In genomic region chr7:102432476-102433318, GRCh38 we compare ENCODE assay signal across 8 cellular contexts.
DNase-seq lines count a peak whose midpoint lies in the region; ATAC-seq lines count a peak whose summit lies in the region.

No MANE protein-coding gene starts in this region.

- H3K9me3 ChIP-seq in BLaER1 = no peaks in the 10 kb centered on the region
- H3K9me3 ChIP-seq in iPS-18c (ENCODE audit: control insufficient read depth, insufficient read depth, low read length) = no peaks in the 10 kb centered on the region

- peaks cover 65% of the 10 kb centered on the region for H3K4me1 Mint-ChIP-seq in activated naive CD8-positive, alpha-beta T cell treated with anti-CD3 and anti-CD28 coated beads, Interleukin-2, amount 50 U/mL, for 24 hours
- peaks cover 41% of the 10 kb centered on the region for H3K4me1 Mint-ChIP-seq in stimulated activated effector memory CD8-positive, alpha-beta T cell treated with anti-CD3 and anti-CD28 coated beads, Interleukin-12 subunit alpha, Interleukin-12 subunit beta, amount 100 ng/mL, for 72 hours

- peak overlapping the region; percentile 71 for H3K4me3 Mint-ChIP-seq in activated naive CD8-positive, alpha-beta T cell treated with anti-CD3 and anti-CD28 coated beads, Interleukin-2, amount 50 U/mL, for 24 hours
- H3K4me3 Mint-ChIP-seq in stimulated activated effector memory CD8-positive, alpha-beta T cell treated with anti-CD3 and anti-CD28 coated beads, Interleukin-12 subunit alpha, Interleukin-12 subunit beta, amount 100 ng/mL, for 72 hours = peak overlapping the region; percentile 59

- H3K9me3 Mint-ChIP-seq in activated naive CD8-positive, alpha-beta T cell treated with anti-CD3 and anti-CD28 coated beads, Interleukin-2, amount 50 U/mL, for 24 hours = no peaks in the 10 kb centered on the region
- H3K9me3 Mint-ChIP-seq in stimulated activated effector memory CD8-positive, alpha-beta T cell treated with anti-CD3 and anti-CD28 coated beads, Interleukin-12 subunit alpha, Interleukin-12 subunit beta, amount 100 ng/mL, for 72 hours = no peaks in the 10 kb centered on the region

- no peaks in the 10 kb centered on the region; the same call in 1 of the 2 replicates for H4K20me1 ChIP-seq in BLaER1

- peak; percentile 21 for ATAC-seq in GM19372 (IDR thresholded peaks at IDR 0.05; ENCODE audit: low read depth, unreplicated experiment)
- peak; percentile 25 for ATAC-seq in HG03520 (IDR thresholded peaks at IDR 0.05; ENCODE audit: unreplicated experiment)
- peak; percentile 17 for ATAC-seq in activated naive CD8-positive, alpha-beta T cell treated with anti-CD3 and anti-CD28 coated beads, Interleukin-2, amount 50 U/mL, for 24 hours
- peak; percentile 38 for ATAC-seq in stimulated activated effector memory CD8-positive, alpha-beta T cell treated with anti-CD3 and anti-CD28 coated beads, Interleukin-12 subunit alpha, Interleukin-12 subunit beta, amount 100 ng/mL, for 72 hours

- peak overlapping the region; percentile 97 for H3K4me3 ChIP-seq in BLaER1
- peak overlapping the region; percentile 76 for H3K4me3 ChIP-seq in iPS-18c (ENCODE audit: insufficient read depth, low read depth, low read length)

- H3K9ac ChIP-seq in BLaER1 = peak overlapping the region; percentile 95

- H3K27me3 ChIP-seq in BLaER1 = no peaks in the 10 kb centered on the region

- H3K4me1 ChIP-seq in BLaER1 = peaks cover 82% of the 10 kb centered on the region

- peaks cover 25% of the 10 kb centered on the region for H3K36me3 ChIP-seq in BLaER1

- H3K27ac ChIP-seq in BLaER1 = peak overlapping the region; percentile 98

- peak overlapping the region; percentile 90 for H3K27ac Mint-ChIP-seq in activated naive CD8-positive, alpha-beta T cell treated with anti-CD3 and anti-CD28 coated beads, Interleukin-2, amount 50 U/mL, for 24 hours
- peak overlapping the region; percentile 50 for H3K27ac Mint-ChIP-seq in stimulated activated effector memory CD8-positive, alpha-beta T cell treated with anti-CD3 and anti-CD28 coated beads, Interleukin-12 subunit alpha, Interleukin-12 subunit beta, amount 100 ng/mL, for 72 hours

- DNase-seq in activated naive CD8-positive, alpha-beta T cell treated with anti-CD3 and anti-CD28 coated beads, Interleukin-2, amount 50 U/mL, for 24 hours = no peak
- no peak for DNase-seq in stimulated activated effector memory CD8-positive, alpha-beta T cell treated with anti-CD3 and anti-CD28 coated beads, Interleukin-12 subunit alpha, Interleukin-12 subunit beta, amount 100 ng/mL, for 72 hours (ENCODE audit: low spot score in 2 of 2)
- no peak for DNase-seq in NCI-H226
- DNase-seq in DMS 273 treated with DMSO at 0.1 percent for 48 hours (lab: John Stamatoyannopoulos, UW) = no peak

- H3K36me3 Mint-ChIP-seq in activated naive CD8-positive, alpha-beta T cell treated with anti-CD3 and anti-CD28 coated beads, Interleukin-2, amount 50 U/mL, for 24 hours (ENCODE audit: low read depth) = peaks cover 10% of the 10 kb centered on the region
- peaks cover 49% of the 10 kb centered on the region for H3K36me3 Mint-ChIP-seq in stimulated activated effector memory CD8-positive, alpha-beta T cell treated with anti-CD3 and anti-CD28 coated beads, Interleukin-12 subunit alpha, Interleukin-12 subunit beta, amount 100 ng/mL, for 72 hours

- peak overlapping the region; percentile 96 for H3K4me2 ChIP-seq in BLaER1

- no peaks in the 10 kb centered on the region for H3K27me3 Mint-ChIP-seq in activated naive CD8-positive, alpha-beta T cell treated with anti-CD3 and anti-CD28 coated beads, Interleukin-2, amount 50 U/mL, for 24 hours
